Comparison of ENCODE assay signal across 12 cellular contexts in the genomic region with DNA sequence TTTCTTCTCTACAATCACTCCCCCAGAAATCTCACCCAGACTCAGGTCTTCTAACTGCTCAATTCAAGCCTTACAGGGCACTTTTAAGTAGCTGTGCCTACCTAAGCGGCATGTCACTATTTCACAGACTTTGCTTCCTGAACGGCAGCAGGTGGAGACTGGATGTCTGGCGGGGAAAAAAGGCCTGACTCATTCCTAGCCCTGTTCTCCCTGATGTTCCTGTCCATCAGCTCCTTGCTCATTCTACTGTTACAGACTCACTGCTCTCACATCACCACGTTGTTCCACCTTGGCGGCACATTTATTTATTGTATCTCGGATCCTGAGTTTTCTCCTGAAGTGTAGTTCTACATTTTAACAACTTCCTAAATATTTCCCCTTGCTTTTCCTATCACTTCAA. TPM values are rescaled to one million over a fixed set of nuclear protein-coding genes. Genes with fewer than 3 reads are reported as not detected.
DNase-seq lines count a peak whose midpoint lies in the region; ATAC-seq and TF ChIP-seq lines count a peak whose summit lies in the region.
"Had no signal": no experiment of that assay in that cellular context is flagged by ENCODE, and none has a peak within 500 bp of the region (broad histone marks: within the 10 kb centered on the region; RNA-seq: fewer than 3 reads in every experiment).

No MANE protein-coding gene starts in this region.

- peak; percentile 13 to 38 (median 15) for DNase-seq in NCI-H1417 (lab: John Stamatoyannopoulos, UW)
- DNase-seq in NCI-H1417 treated with DMSO at 0.1 percent for 48 hours (lab: John Stamatoyannopoulos, UW), result no peak
- peak; percentile 64 for DNase-seq in RWPE1 (ENCODE audit: low spot score)
- peak; percentile 66 for DNase-seq in hepatocyte (ENCODE audit: low spot score)
- DNase-seq in suprapubic skin (ENCODE audit: low spot score in 2 of 2), result no peak
- DNase-seq in MG63, result no peak
- DNase-seq in NCI-H1105 (lab: John Stamatoyannopoulos, UW), result no peak
- DNase-seq: hippocampal formation; stimulated activated CD4-positive, alpha-beta T cell treated with anti-CD3 and anti-CD28 coated beads, Interleukin-2, amount 100 ng/mL, for 24 hours had no signal

- H3K27ac ChIP-seq in RWPE1 (no peak overlapping the region), hepatocyte (peak overlapping the region; percentile 51), suprapubic skin (peak overlapping the region; percentile 51)
- H3K27ac ChIP-seq: 22Rv1 had no signal

- H4K20me1 ChIP-seq in hepatocyte (ENCODE audit: insufficient read depth, poor library complexity, severe bottlenecking), result no peaks in the 10 kb centered on the region

- H3K27me3 ChIP-seq in hepatocyte, result no peaks in the 10 kb centered on the region
- H3K27me3 ChIP-seq in suprapubic skin, result no peaks in the 10 kb centered on the region
- no peaks in the 10 kb centered on the region for H3K27me3 ChIP-seq in MG63

- no peak for TF ChIP-seq POLR2A in suprapubic skin (IDR thresholded peaks at IDR 0.05)

- ATAC-seq in HG02970 (IDR thresholded peaks at IDR 0.05; ENCODE audit: low FRiP score, unreplicated experiment), result no peak
- ATAC-seq: natural killer cell treated with Interleukin-12 subunit alpha and Interleukin-12 subunit beta and Interleukin-15 and Interleukin-18, amount 100 ng/mL, for 72 hours had no signal

- H3K4me2 ChIP-seq in hepatocyte, result no peak overlapping the region

- H2AFZ ChIP-seq in hepatocyte, result no peak overlapping the region

- H3K36me3 ChIP-seq in hepatocyte (replicated peaks; ENCODE audit: insufficient read depth, low read depth) (no peaks in the 10 kb centered on the region), suprapubic skin (no peaks in the 10 kb centered on the region), MG63 (no peaks in the 10 kb centered on the region)

- CTCF ChIA-PET in RWPE1 (lab: Yijun Ruan, JAX), result no interaction called here

- no peaks in the 10 kb centered on the region for H3K79me2 ChIP-seq in hepatocyte

- POLR2A ChIA-PET in RWPE1 (lab: Yijun Ruan, JAX; ENCODE audit: low non-redundant PET), result interaction anchor here (1.1 kb wide), 1 partner anchor 19 kb away, joined by 4 read pairs; no protein-coding TSS in a partner anchor

- H3K4me1 ChIP-seq in hepatocyte (ENCODE audit: insufficient read depth) (peaks cover 12% of the 10 kb centered on the region), suprapubic skin (peaks cover 9% of the 10 kb centered on the region)

- H3K9me2 ChIP-seq in hepatocyte (replicated peaks; ENCODE audit: insufficient read depth), result no peaks in the 10 kb centered on the region

- 55% methylated on average over 6 of the region's 6 CpGs for WGBS in hepatocyte (ENCODE audit: low lambda C conversion rate, missing lambda C conversion rate)
- 51% methylated on average over 6 of the region's 6 CpGs for WGBS in suprapubic skin

- TF ChIP-seq CTCF in RWPE1 (conservative IDR thresholded peaks at IDR 0.05; ENCODE audit: low read depth), result no peak
- no peak for TF ChIP-seq CTCF in hepatocyte (IDR thresholded peaks at IDR 0.05; ENCODE audit: poor library complexity)
- TF ChIP-seq CTCF in suprapubic skin (IDR thresholded peaks at IDR 0.05), result no peak

- H3K9me3 ChIP-seq in hepatocyte (ENCODE audit: low read depth) (no peaks in the 10 kb centered on the region), suprapubic skin (no peaks in the 10 kb centered on the region), MG63 (no peaks in the 10 kb centered on the region)

- no peak for TF ChIP-seq EP300 in suprapubic skin (IDR thresholded peaks at IDR 0.05)

- no peak overlapping the region for H3K4me3 ChIP-seq in hepatocyte
- no peak overlapping the region for H3K4me3 ChIP-seq in suprapubic skin
- no peak overlapping the region for H3K4me3 ChIP-seq in MG63

RNA-seq across cellular contexts. Expression of a gene that starts 52.6 kb away (rescaled TPM):
- total RNA-seq in hepatocyte (57.2 and 60.5 TPM in 2 replicates), suprapubic skin (100 to 1,000 TPM in 3 of 4 donors, 10 to 100 TPM in 1; 87.7 to 160 (median 122) TPM)
- 16.3 and 19.8 TPM in 2 replicates for polyA plus RNA-seq in hepatocyte
- total RNA-seq in MG63 (2014; rRNA removed; shearing (Covaris generic); ENCODE audit: low replicate concordance), result 31.7 and 48.3 TPM in 2 replicates

Comparison
In these comparisons a context has a peak if more than half of its experiments do, and no peak if none do; other contexts are left out.
1. DNase-seq: peak in NCI-H1417 (3 of 3), RWPE1 (single experiment) and hepatocyte (single experiment); none in NCI-H1417 treated with DMSO at 0.1 percent for 48 hours (single experiment), suprapubic skin (0 of 2), MG63 (single experiment) and NCI-H1105 (single experiment).